ENCODE assay signal across 26 cellular contexts in the genomic region with DNA sequence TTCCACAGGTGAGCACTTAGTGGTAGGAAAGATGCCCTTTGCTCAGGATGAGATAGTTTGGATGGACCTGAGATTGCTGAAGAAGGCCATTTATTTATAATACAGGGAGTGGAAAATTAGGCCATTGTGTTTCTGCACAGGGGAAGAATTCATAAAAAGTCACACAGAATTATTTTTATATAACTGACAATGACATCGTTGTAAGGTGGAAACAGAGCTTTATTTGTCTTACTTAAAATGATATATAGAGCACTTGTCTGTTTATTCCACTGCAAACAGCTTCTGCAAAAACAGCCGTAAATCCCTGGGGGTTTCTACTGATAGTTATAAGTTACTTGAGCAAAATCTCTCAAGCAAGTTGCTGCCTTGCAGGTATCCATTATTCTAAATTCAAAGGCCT.
DNase-seq lines count a peak whose midpoint lies in the region; ATAC-seq and TF ChIP-seq lines count a peak whose summit lies in the region.
"Had no signal": no experiment of that assay in that cellular context is flagged by ENCODE, and none has a peak within 500 bp of the region (broad histone marks: within the 10 kb centered on the region; RNA-seq: fewer than 3 reads in every experiment).

No MANE protein-coding gene starts in this region.

- no peaks in the 10 kb centered on the region for H3K27me3 ChIP-seq in OCI-LY1 (ENCODE audit: insufficient read depth, low read length)
- H3K27me3 ChIP-seq in body of pancreas, result no peaks in the 10 kb centered on the region
- H3K27me3 ChIP-seq: BE2C had no signal

- H3K36me3 ChIP-seq in OCI-LY1 (ENCODE audit: insufficient read depth, low read length), result peaks cover 31% of the 10 kb centered on the region
- no peaks in the 10 kb centered on the region for H3K36me3 ChIP-seq in body of pancreas (replicated peaks in 1 of 2; ENCODE audit: insufficient read depth in 1 of 2, low read depth in 2 of 2)
- H3K36me3 ChIP-seq: BE2C had no signal

- H3K9ac ChIP-seq in OCI-LY1 (ENCODE audit: low read length), result peak overlapping the region; percentile 58
- H3K9ac ChIP-seq: KMS-11 had no signal

- 58 to 76% methylated on average over 2 of the region's 2 CpGs for WGBS in body of pancreas, 2 donors

- H3K4me2 ChIP-seq in OCI-LY1 (ENCODE audit: low read length), result peak overlapping the region; percentile 84
- H3K4me2 ChIP-seq: KMS-11, PC-9 had no signal

- peak; percentile 32 for DNase-seq in COLO829 (ENCODE audit: low spot score)
- DNase-seq in foreskin melanocyte, result peak; percentile 49
- DNase-seq in substantia nigra (lab: John Stamatoyannopoulos, UW), result no peak
- DNase-seq in GOT3 (lab: John Stamatoyannopoulos, UW), result no peak
- no peak for DNase-seq in HK-2 (ENCODE audit: unreplicated experiment)
- no peak for DNase-seq in activated naive CD4-positive, alpha-beta T cell treated with anti-CD3 and anti-CD28 coated beads, Interleukin-2, amount 50 U/mL, for 16 hours
- no peak for DNase-seq in body of pancreas
- DNase-seq: BE2C; CD4-positive, CD25-positive, alpha-beta regulatory T cell; COR-L47; DMS53; IMR-90; MM.1S; NCI-H1048; NCI-H1694; NCI-H2029 treated with DMSO at 0.1 percent for 48 hours; NCI-H2171; NCI-H226; NCI-H510A; PC-9; RPMI8226; SHP77 had no signal

- peaks cover 5% of the 10 kb centered on the region; the same call in 1 of the 2 replicates for H3K9me3 ChIP-seq in OCI-LY1 (ENCODE audit: low read length)
- no peaks in the 10 kb centered on the region for H3K9me3 ChIP-seq in body of pancreas
- H3K9me3 ChIP-seq: BE2C had no signal

- no peaks in the 10 kb centered on the region for H3F3A ChIP-seq in OCI-LY1 (ENCODE audit: insufficient read depth, low read length)

- TF ChIP-seq CTCF in OCI-LY1 (IDR thresholded peaks at IDR 0.05; ENCODE audit: low read length), result no peak
- TF ChIP-seq CTCF in body of pancreas (IDR thresholded peaks at IDR 0.05), result no peak

- intact Hi-C loops in body of pancreas (cut with DNase I), result no loop called here

- no peaks in the 10 kb centered on the region for H4K20me1 ChIP-seq in OCI-LY1 (ENCODE audit: insufficient read depth, low read length)

- no peaks in the 10 kb centered on the region for H3K9me2 ChIP-seq in OCI-LY1 (ENCODE audit: low read depth, low read length)

- peak overlapping the region; percentile 99 for H3K27ac ChIP-seq in OCI-LY1 (ENCODE audit: low read depth, low read length, poor library complexity, severe bottlenecking)
- H3K27ac ChIP-seq in substantia nigra (ENCODE audit: low read depth, low read length, poor library complexity, severe bottlenecking), result peak overlapping the region; percentile 24
- H3K27ac ChIP-seq in body of pancreas, result no peak overlapping the region
- H3K27ac ChIP-seq: KMS-11, PC-9 had no signal

- H3K79me2 ChIP-seq in OCI-LY1 (ENCODE audit: insufficient read depth, low read length), result peaks cover 13% of the 10 kb centered on the region; the same call in 1 of the 2 replicates

- H2AFZ ChIP-seq in OCI-LY1 (ENCODE audit: low read length), result no peak overlapping the region
- H2AFZ ChIP-seq: PC-9 had no signal

- peaks cover 71% of the 10 kb centered on the region for H3K4me1 ChIP-seq in OCI-LY1 (ENCODE audit: insufficient read depth, low read length, severe bottlenecking)
- H3K4me1 ChIP-seq in body of pancreas, result no peaks in the 10 kb centered on the region
- H3K4me1 ChIP-seq: BE2C had no signal

- no peak for ATAC-seq in body of pancreas
- ATAC-seq: GM12878, HCT116 had no signal

- H3K4me3 ChIP-seq in OCI-LY1 (ENCODE audit: low read depth, low read length, poor library complexity, severe bottlenecking) (peak overlapping the region; percentile 2), body of pancreas (no peak overlapping the region)
- H3K4me3 ChIP-seq: GM12878, PC-9 had no signal

- TF ChIP-seq POLR2A in body of pancreas (IDR thresholded peaks at IDR 0.05), result no peak

Comparison
In these comparisons a context has a peak if more than half of its experiments do, and no peak if none do; other contexts are left out.
1. DNase-seq: peak in COLO829 (single experiment) and foreskin melanocyte (single experiment); none in substantia nigra (0 of 49), GOT3 (single experiment), HK-2 (single experiment), activated naive CD4-positive, alpha-beta T cell treated with anti-CD3 and anti-CD28 coated beads, Interleukin-2, amount 50 U/mL, for 16 hours (single experiment) and body of pancreas (0 of 4).
2. H3K27ac ChIP-seq: peak in OCI-LY1 (single experiment) and substantia nigra (single experiment); none in body of pancreas (0 of 4).